8 cellular contexts compared by ENCODE assay signal in the genomic region with DNA sequence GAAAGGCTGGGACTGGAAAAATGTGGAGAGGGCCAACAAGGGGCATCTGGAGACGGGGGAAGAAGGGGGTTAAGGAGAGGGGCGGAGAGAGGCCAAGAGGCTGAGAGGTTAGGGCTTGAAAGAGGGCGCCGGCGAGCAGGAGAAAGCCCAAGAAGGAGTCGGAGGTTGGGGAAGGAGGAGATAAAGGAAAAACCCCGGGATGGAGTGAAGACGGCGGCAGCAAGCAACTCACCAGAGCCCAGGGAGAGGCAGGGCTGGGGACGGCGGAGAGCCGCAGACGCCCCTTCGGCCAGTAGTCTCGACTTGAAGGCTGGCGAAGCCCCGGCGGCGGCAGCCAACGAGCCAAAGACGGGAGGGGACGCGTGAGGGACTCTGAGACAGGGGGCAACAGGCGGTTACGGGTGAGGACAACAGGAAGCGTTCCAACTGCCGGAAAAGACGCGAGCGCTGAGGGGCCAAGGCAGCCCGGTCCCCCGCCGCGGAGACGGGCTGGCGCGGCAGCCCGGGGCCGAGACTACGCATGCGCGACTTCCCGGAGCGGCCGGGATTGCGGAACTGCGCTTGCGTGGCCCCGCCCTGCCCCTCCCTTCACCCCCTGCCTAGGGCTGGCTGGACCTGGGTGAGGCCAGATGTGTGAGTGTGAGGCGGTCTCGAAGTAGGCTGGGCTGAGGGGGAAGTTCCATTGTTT. TPM values are rescaled to one million over a fixed set of nuclear protein-coding genes. Genes with fewer than 3 reads are reported as not detected.
A peak's percentile ranks its signal among the peaks of the same experiment; 100 is the strongest.
DNase-seq lines count a peak whose midpoint lies in the region; ATAC-seq, FAIRE-seq and TF ChIP-seq lines count a peak whose summit lies in the region.

A gene (minus strand): TSS at position 522 of the 688 bp plus-strand sequence. CDS start 7,277 bp downstream, outside the sequence.

- POLR2A ChIA-PET in A549 (lab: Yijun Ruan, JAX), result no interaction called here

- 0% methylated on average over 28 of the region's 51 CpGs for WGBS in A549 (ENCODE audit: missing lambda C conversion rate)

- H3K4me1 ChIP-seq in A549 (peaks cover 31% of the 10 kb centered on the region), breast epithelium (peaks cover 0 to 16% of the 10 kb centered on the region in 2 donors), iPS-20b (ENCODE audit: insufficient read depth, low read length) (peaks cover 9% of the 10 kb centered on the region; the same call in 1 of the 2 replicates)

- DNase-seq in A549 (ENCODE audit: low read depth in 1 of 2, low spot score in 1 of 2) (peak; percentile 85 to 90), NCI-H2227 (lab: John Stamatoyannopoulos, UW; ENCODE audit: unreplicated experiment) (peak; percentile 92), WERI-Rb-1 (peak; percentile 97), breast epithelium (ENCODE audit: low spot score in 2 of 2) (peak; percentile 87 to 91)

- TF ChIP-seq POLR2A in A549 (IDR thresholded peaks at IDR 0.05; ENCODE audit: low read length), result peak; percentile 95
- TF ChIP-seq POLR2A in breast epithelium (IDR thresholded peaks at IDR 0.05), result peak; percentile 97

- H3K27ac ChIP-seq in A549, result peak within 1 kb of the TSS; percentile 90 to 99
- H3K27ac ChIP-seq in WERI-Rb-1, result peak within 1 kb of the TSS; percentile 89
- H3K27ac ChIP-seq in breast epithelium, result peak within 1 kb of the TSS; percentile 98
- H3K27ac ChIP-seq in iPS-20b (ENCODE audit: low read length), result peak within 1 kb of the TSS; percentile 12
- peak within 1 kb of the TSS; percentile 82 to 100 (median 96) for H3K27ac ChIP-seq in skin epidermis

- peaks cover 14% of the 10 kb centered on the region for H3K36me3 ChIP-seq in WERI-Rb-1
- H3K36me3 ChIP-seq in breast epithelium, result no peaks in the 10 kb centered on the region
- no peaks in the 10 kb centered on the region for H3K36me3 ChIP-seq in iPS-20b (ENCODE audit: insufficient read depth, low read depth, low read length)

- no peaks in the 10 kb centered on the region for H3K9me3 ChIP-seq in A549
- no peaks in the 10 kb centered on the region for H3K9me3 ChIP-seq in WERI-Rb-1 (ENCODE audit: severe bottlenecking)
- no peaks in the 10 kb centered on the region for H3K9me3 ChIP-seq in breast epithelium
- H3K9me3 ChIP-seq in iPS-20b (ENCODE audit: insufficient read depth, low read depth, low read length), result no peaks in the 10 kb centered on the region

- intact Hi-C loops in breast epithelium (cut with DNase I; ENCODE audit: low total_unique reads), result no loop called here

- CTCF ChIA-PET in A549 (lab: Yijun Ruan, JAX), result interaction anchor here (0.8 to 1.3 kb wide), 2 partner anchors 29 to 137 kb away, joined by 3 read pairs; no protein-coding TSS in a partner anchor

- H3K27me3 ChIP-seq in WERI-Rb-1 (ENCODE audit: insufficient read depth, low read depth, severe bottlenecking), result no peaks in the 10 kb centered on the region
- no peaks in the 10 kb centered on the region for H3K27me3 ChIP-seq in breast epithelium
- no peaks in the 10 kb centered on the region for H3K27me3 ChIP-seq in iPS-20b (ENCODE audit: insufficient read depth, low read length)

- TF ChIP-seq RAD21 in A549 (conservative IDR thresholded peaks at IDR 0.05 in 1 of 2, IDR thresholded peaks at IDR 0.05 in 1 of 2), result peak; percentile 12 to 34; a peak in 3 of 5 replicates

- no peak for TF ChIP-seq EP300 in A549 (IDR thresholded peaks at IDR 0.05)

- peak within 1 kb of the TSS; percentile 94 for H3K9ac ChIP-seq in iPS-20b (ENCODE audit: low read depth, low read length)

- H3K4me3 ChIP-seq in A549, result peak within 1 kb of the TSS; percentile 67
- peak within 1 kb of the TSS; percentile 80 for H3K4me3 ChIP-seq in WERI-Rb-1 (ENCODE audit: low read depth, low read length)
- H3K4me3 ChIP-seq in breast epithelium, result peak within 1 kb of the TSS; percentile 92 to 98 (median 95)
- peak within 1 kb of the TSS; percentile 90 for H3K4me3 ChIP-seq in iPS-20b (ENCODE audit: low read length)
- H3K4me3 ChIP-seq in skin epidermis, result peak within 1 kb of the TSS; percentile 57 to 90 (median 70)

- no peak for FAIRE-seq in A549 (lab: Jason Lieb, UNC)

- peak within 1 kb of the TSS; percentile 95 for H3K4me2 ChIP-seq in A549

- ATAC-seq in A549, result peak; percentile 93 to 95
- ATAC-seq in GM18873 (IDR thresholded peaks at IDR 0.05; ENCODE audit: low FRiP score, unreplicated experiment), result peak; percentile 58
- ATAC-seq in HG03159 (IDR thresholded peaks at IDR 0.05; ENCODE audit: unreplicated experiment), result peak; percentile 76

- TF ChIP-seq CTCF in A549 (IDR thresholded peaks at IDR 0.05) (peak; percentile 24; the same call in 2 of the 3 replicates), WERI-Rb-1 (IDR thresholded peaks at IDR 0.05; ENCODE audit: low read depth, low read length) (peak; percentile 40; the same call in 1 of the 2 replicates), breast epithelium (IDR thresholded peaks at IDR 0.05) (no peak)

TF ChIP-seq in A549, 52 proteins besides CTCF, POLR2A, EP300 and RAD21:
- TF ChIP-seq CBX8 (IDR thresholded peaks at IDR 0.05), result no peak
- TF ChIP-seq, protein P1, sequence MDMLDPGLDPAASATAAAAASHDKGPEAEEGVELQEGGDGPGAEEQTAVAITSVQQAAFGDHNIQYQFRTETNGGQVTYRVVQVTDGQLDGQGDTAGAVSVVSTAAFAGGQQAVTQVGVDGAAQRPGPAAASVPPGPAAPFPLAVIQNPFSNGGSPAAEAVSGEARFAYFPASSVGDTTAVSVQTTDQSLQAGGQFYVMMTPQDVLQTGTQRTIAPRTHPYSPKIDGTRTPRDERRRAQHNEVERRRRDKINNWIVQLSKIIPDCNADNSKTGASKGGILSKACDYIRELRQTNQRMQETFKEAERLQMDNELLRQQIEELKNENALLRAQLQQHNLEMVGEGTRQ (IDR thresholded peaks at IDR 0.05), result no peak
- TF ChIP-seq HDAC2 (IDR thresholded peaks at IDR 0.05), result no peak
- no peak for TF ChIP-seq FOSL2 (IDR thresholded peaks at IDR 0.05)
- TF ChIP-seq FOSL2 (CRISPR knock-in tag; IDR thresholded peaks at IDR 0.05), result no peak
- no peak for TF ChIP-seq RFX5 (IDR thresholded peaks at IDR 0.05)
- TF ChIP-seq SREBF2 (IDR thresholded peaks at IDR 0.05), result no peak
- TF ChIP-seq, protein P2, sequence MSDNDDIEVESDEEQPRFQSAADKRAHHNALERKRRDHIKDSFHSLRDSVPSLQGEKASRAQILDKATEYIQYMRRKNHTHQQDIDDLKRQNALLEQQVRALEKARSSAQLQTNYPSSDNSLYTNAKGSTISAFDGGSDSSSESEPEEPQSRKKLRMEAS (IDR thresholded peaks at IDR 0.05), result peak; percentile 61
- peak; percentile 26 to 77; a peak in 3 of 5 replicates for TF ChIP-seq JUN (IDR thresholded peaks at IDR 0.05)
- no peak for TF ChIP-seq ESRRA (IDR thresholded peaks at IDR 0.05; ENCODE audit: borderline replicate concordance, low read length)
- TF ChIP-seq NR3C1 (IDR thresholded peaks at IDR 0.05), result no peak
- peak; percentile 51; the same call in 1 of the 2 replicates for TF ChIP-seq PHF8 (IDR thresholded peaks at IDR 0.05; ENCODE audit: borderline replicate concordance, low read depth)
- TF ChIP-seq, protein P3, sequence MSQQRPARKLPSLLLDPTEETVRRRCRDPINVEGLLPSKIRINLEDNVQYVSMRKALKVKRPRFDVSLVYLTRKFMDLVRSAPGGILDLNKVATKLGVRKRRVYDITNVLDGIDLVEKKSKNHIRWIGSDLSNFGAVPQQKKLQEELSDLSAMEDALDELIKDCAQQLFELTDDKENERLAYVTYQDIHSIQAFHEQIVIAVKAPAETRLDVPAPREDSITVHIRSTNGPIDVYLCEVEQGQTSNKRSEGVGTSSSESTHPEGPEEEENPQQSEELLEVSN (IDR thresholded peaks at IDR 0.05; ENCODE audit: borderline replicate concordance, low read depth), result peak; percentile 61; the same call in 1 of the 2 replicates
- TF ChIP-seq, protein P4, sequence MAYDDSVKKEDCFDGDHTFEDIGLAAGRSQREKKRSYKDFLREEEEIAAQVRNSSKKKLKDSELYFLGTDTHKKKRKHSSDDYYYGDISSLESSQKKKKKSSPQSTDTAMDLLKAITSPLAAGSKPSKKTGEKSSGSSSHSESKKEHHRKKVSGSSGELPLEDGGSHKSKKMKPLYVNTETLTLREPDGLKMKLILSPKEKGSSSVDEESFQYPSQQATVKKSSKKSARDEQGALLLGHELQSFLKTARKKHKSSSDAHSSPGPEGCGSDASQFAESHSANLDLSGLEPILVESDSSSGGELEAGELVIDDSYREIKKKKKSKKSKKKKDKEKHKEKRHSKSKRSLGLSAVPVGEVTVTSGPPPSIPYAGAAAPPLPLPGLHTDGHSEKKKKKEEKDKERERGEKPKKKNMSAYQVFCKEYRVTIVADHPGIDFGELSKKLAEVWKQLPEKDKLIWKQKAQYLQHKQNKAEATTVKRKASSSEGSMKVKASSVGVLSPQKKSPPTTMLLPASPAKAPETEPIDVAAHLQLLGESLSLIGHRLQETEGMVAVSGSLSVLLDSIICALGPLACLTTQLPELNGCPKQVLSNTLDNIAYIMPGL (CRISPR knock-in tag; IDR thresholded peaks at IDR 0.05; ENCODE audit: borderline replicate concordance), result no peak
- no peak for TF ChIP-seq JUNB (IDR thresholded peaks at IDR 0.05)
- TF ChIP-seq TP53 (CRISPR knock-in tag; IDR thresholded peaks at IDR 0.05), result no peak
- TF ChIP-seq RNF2 (IDR thresholded peaks at IDR 0.05; ENCODE audit: borderline replicate concordance, low read depth), result no peak
- TF ChIP-seq, protein P5, sequence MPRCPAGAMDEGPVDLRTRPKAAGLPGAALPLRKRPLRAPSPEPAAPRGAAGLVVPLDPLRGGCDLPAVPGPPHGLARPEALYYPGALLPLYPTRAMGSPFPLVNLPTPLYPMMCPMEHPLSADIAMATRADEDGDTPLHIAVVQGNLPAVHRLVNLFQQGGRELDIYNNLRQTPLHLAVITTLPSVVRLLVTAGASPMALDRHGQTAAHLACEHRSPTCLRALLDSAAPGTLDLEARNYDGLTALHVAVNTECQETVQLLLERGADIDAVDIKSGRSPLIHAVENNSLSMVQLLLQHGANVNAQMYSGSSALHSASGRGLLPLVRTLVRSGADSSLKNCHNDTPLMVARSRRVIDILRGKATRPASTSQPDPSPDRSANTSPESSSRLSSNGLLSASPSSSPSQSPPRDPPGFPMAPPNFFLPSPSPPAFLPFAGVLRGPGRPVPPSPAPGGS (IDR thresholded peaks at IDR 0.05), result peak; percentile 59; the same call in 2 of the 3 replicates
- no peak for TF ChIP-seq RCOR1 (IDR thresholded peaks at IDR 0.05; ENCODE audit: low read depth, low read length)

RNA-seq across cellular contexts. Expression of the gene that starts here (rescaled TPM):
- polyA plus RNA-seq in A549 (2011; rRNA removed) (30.0 and 30.7 TPM in 2 replicates), A549 (2017; fragmentation: RNase III; extraction: RNeasy Plus Mini Kit Qiagen cat#74134 plus additional on column Dnase treatment) (30.9 to 31.6 TPM (median 31.0 TPM) in 3 replicates)
- 7.9 and 10.0 TPM in 2 replicates for polyA plus RNA-seq in A549 (2012; cell fraction: cytosol; rRNA removed)
- 11.2 and 17.9 TPM in 2 replicates for polyA plus RNA-seq in A549 (2012; cell fraction: nucleus; rRNA removed)
- polyA minus RNA-seq in A549 (2011; rRNA and poly(A)+ RNA removed), result 9.8 and 11.4 TPM in 2 replicates
- 10 to 100 TPM; 27.5 to 39.4 (median 31.4) TPM for total RNA-seq in breast epithelium

Comparison
In these comparisons a context has a peak if more than half of its experiments do, and no peak if none do; other contexts are left out.
1. Peak in every context shown above with its lines: DNase-seq, ATAC-seq, H3K4me3 ChIP-seq and H3K27ac ChIP-seq.
2. H3K27ac ChIP-seq: peak in every context shown above with its lines; median percentile 98 in breast epithelium; 96 in skin epidermis; 94 in A549; 89 in WERI-Rb-1; 12 in iPS-20b.
3. CTCF ChIP-seq: peak in A549 (single experiment) and WERI-Rb-1 (single experiment); none in breast epithelium (0 of 3).